In the genomic region with DNA sequence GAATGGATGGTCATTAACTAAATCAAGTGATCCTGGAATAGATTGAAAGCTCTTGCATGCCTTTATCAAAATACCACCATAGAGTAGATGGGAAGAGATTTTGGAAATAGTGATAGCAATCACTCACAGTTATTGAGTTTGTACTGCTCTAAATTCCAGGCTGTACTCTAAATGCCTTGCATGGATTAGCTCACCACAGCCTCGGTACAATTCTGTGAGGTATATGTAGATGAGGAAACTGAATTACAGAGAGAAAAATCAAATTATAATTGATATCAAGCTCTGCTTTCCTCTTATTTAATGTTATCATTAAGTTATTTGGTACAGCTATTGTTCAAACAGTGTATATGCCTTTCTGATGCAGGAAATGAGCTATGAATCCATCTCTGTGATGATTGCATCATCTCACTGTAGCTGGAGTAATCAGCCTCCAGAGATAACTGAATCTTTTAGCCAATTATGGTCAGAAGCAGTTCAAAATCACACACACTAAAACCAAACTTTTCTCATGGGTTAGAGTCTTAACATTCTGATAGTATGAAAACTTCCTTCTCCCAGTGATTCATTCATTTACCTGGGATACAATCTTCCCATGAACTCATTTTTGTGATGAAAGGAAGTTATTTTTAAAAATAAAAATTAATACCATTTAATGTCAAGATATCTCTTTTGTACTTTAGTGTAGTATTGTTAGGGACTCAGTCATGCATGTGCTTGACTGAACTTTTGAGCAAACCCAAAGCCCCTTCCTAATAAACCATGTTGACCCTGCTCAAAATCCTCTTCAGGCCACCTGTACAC, we compare ENCODE assay signal across 13 cellular contexts. TPM values are rescaled to one million over a fixed set of nuclear protein-coding genes. Genes with fewer than 3 reads are reported as not detected.
DNase-seq lines count a peak whose midpoint lies in the region; ATAC-seq, FAIRE-seq and TF ChIP-seq lines count a peak whose summit lies in the region.
"Had no signal": no experiment of that assay in that cellular context is flagged by ENCODE, and none has a peak within 500 bp of the region (broad histone marks: within the 10 kb centered on the region; RNA-seq: fewer than 3 reads in every experiment).

No MANE protein-coding gene starts in this region.

- CTCF ChIA-PET in A549 (lab: Yijun Ruan, JAX) (no interaction called here), RWPE1 (lab: Yijun Ruan, JAX) (interaction anchor here (0.5 kb wide), 1 partner anchor 1541 kb away, joined by 3 read pairs; no protein-coding TSS in a partner anchor)

- no peak for TF ChIP-seq POLR2A in A549 (IDR thresholded peaks at IDR 0.05; ENCODE audit: low read length)

- TF ChIP-seq RAD21 in A549 (conservative IDR thresholded peaks at IDR 0.05 in 1 of 2, IDR thresholded peaks at IDR 0.05 in 1 of 2): no peak

- H3K27ac Mint-ChIP-seq in stimulated activated effector memory CD8-positive, alpha-beta T cell treated with anti-CD3 and anti-CD28 coated beads, Interleukin-12 subunit alpha, Interleukin-12 subunit beta, amount 100 ng/mL, for 72 hours: no peak overlapping the region
- H3K27ac Mint-ChIP-seq: IgD-negative memory B cell had no signal

- H3K4me2 ChIP-seq in A549: peak overlapping the region; percentile 69

- peak in 1 of 2 experiments; percentile 50; a peak in 3 of 6 replicates for ATAC-seq in A549
- ATAC-seq in foreskin keratinocyte: peak; percentile 61
- ATAC-seq in stimulated activated effector memory CD8-positive, alpha-beta T cell treated with anti-CD3 and anti-CD28 coated beads, Interleukin-12 subunit alpha, Interleukin-12 subunit beta, amount 100 ng/mL, for 72 hours: no peak
- no peak for ATAC-seq in HG03097 (IDR thresholded peaks at IDR 0.05; ENCODE audit: low FRiP score, unreplicated experiment)
- no peak for ATAC-seq in GM18520 (IDR thresholded peaks at IDR 0.05; ENCODE audit: unreplicated experiment)
- no peak for ATAC-seq in HG03175 (IDR thresholded peaks at IDR 0.05; ENCODE audit: unreplicated experiment)
- ATAC-seq: PC-3 had no signal

- no peak overlapping the region for H3K4me3 Mint-ChIP-seq in stimulated activated effector memory CD8-positive, alpha-beta T cell treated with anti-CD3 and anti-CD28 coated beads, Interleukin-12 subunit alpha, Interleukin-12 subunit beta, amount 100 ng/mL, for 72 hours
- H3K4me3 Mint-ChIP-seq: IgD-negative memory B cell had no signal

- H3K27me3 ChIP-seq in foreskin keratinocyte: no peaks in the 10 kb centered on the region
- H3K27me3 ChIP-seq: thyroid gland had no signal

- H3K4me1 Mint-ChIP-seq in stimulated activated effector memory CD8-positive, alpha-beta T cell treated with anti-CD3 and anti-CD28 coated beads, Interleukin-12 subunit alpha, Interleukin-12 subunit beta, amount 100 ng/mL, for 72 hours: no peaks in the 10 kb centered on the region
- H3K4me1 Mint-ChIP-seq: IgD-negative memory B cell had no signal

- H3K9me3 Mint-ChIP-seq in stimulated activated effector memory CD8-positive, alpha-beta T cell treated with anti-CD3 and anti-CD28 coated beads, Interleukin-12 subunit alpha, Interleukin-12 subunit beta, amount 100 ng/mL, for 72 hours: no peaks in the 10 kb centered on the region
- H3K9me3 Mint-ChIP-seq: IgD-negative memory B cell had no signal

- H3K27ac ChIP-seq in A549: peak overlapping the region; percentile 76 to 77
- no peak overlapping the region for H3K27ac ChIP-seq in RWPE1
- peak overlapping the region; percentile 20 for H3K27ac ChIP-seq in foreskin keratinocyte
- H3K27ac ChIP-seq: thyroid gland had no signal

- TF ChIP-seq CTCF in A549 (IDR thresholded peaks at IDR 0.05): no peak
- TF ChIP-seq CTCF in RWPE1 (conservative IDR thresholded peaks at IDR 0.05; ENCODE audit: low read depth): no peak
- no peak for TF ChIP-seq CTCF in foreskin keratinocyte (conservative IDR thresholded peaks at IDR 0.05)

- no peak overlapping the region for H3K4me3 ChIP-seq in A549
- H3K4me3 ChIP-seq: thyroid gland had no signal

- H3K36me3 Mint-ChIP-seq in stimulated activated effector memory CD8-positive, alpha-beta T cell treated with anti-CD3 and anti-CD28 coated beads, Interleukin-12 subunit alpha, Interleukin-12 subunit beta, amount 100 ng/mL, for 72 hours: no peaks in the 10 kb centered on the region
- H3K36me3 Mint-ChIP-seq: IgD-negative memory B cell had no signal

- DNase-seq in A549 (ENCODE audit: low read depth in 1 of 2, low spot score in 1 of 2) (peak in 1 of 2 experiments; percentile 19), GM03348 (ENCODE audit: low spot score) (peak; percentile 58), RWPE1 (ENCODE audit: low spot score) (peak; percentile 33), foreskin keratinocyte (peak; percentile 40 to 60)
- DNase-seq in stimulated activated effector memory CD8-positive, alpha-beta T cell treated with anti-CD3 and anti-CD28 coated beads, Interleukin-12 subunit alpha, Interleukin-12 subunit beta, amount 100 ng/mL, for 72 hours (ENCODE audit: low spot score in 2 of 2): no peak
- DNase-seq: activated CD4-positive, alpha-beta T cell treated with anti-CD3 and anti-CD28 coated beads for 4 hours; amygdala; PC-3; thyroid gland had no signal

- POLR2A ChIA-PET in A549 (lab: Yijun Ruan, JAX): no interaction called here
- POLR2A ChIA-PET in RWPE1 (lab: Yijun Ruan, JAX; ENCODE audit: low non-redundant PET): no interaction called here

- no peaks in the 10 kb centered on the region for H3K9me3 ChIP-seq in A549
- H3K9me3 ChIP-seq: thyroid gland had no signal

- 59% methylated on average over 1 of the region's 1 CpG for WGBS in A549 (ENCODE audit: missing lambda C conversion rate)

- TF ChIP-seq EP300 in A549 (IDR thresholded peaks at IDR 0.05): no peak

- H3K4me1 ChIP-seq in A549: peaks cover 53% of the 10 kb centered on the region
- peaks cover 29% of the 10 kb centered on the region for H3K4me1 ChIP-seq in foreskin keratinocyte

- FAIRE-seq in A549 (lab: Jason Lieb, UNC): no peak

TF ChIP-seq in A549, 52 proteins besides CTCF, POLR2A, EP300 and RAD21:
- TF ChIP-seq BCL3 (IDR thresholded peaks at IDR 0.05) (no peak), SMC3 (IDR thresholded peaks at IDR 0.05) (no peak), KDM5A (IDR thresholded peaks at IDR 0.05) (no peak), CEBPB (IDR thresholded peaks at IDR 0.05) (peak; percentile 80 to 83), RCOR1 (IDR thresholded peaks at IDR 0.05; ENCODE audit: low read depth, low read length) (no peak), CBX8 (IDR thresholded peaks at IDR 0.05) (no peak), CBX2 (IDR thresholded peaks at IDR 0.05; ENCODE audit: borderline replicate concordance, low read depth) (no peak)
- TF ChIP-seq, protein P1, sequence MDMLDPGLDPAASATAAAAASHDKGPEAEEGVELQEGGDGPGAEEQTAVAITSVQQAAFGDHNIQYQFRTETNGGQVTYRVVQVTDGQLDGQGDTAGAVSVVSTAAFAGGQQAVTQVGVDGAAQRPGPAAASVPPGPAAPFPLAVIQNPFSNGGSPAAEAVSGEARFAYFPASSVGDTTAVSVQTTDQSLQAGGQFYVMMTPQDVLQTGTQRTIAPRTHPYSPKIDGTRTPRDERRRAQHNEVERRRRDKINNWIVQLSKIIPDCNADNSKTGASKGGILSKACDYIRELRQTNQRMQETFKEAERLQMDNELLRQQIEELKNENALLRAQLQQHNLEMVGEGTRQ (IDR thresholded peaks at IDR 0.05): no peak

RNA-seq across cellular contexts. Expression of gene RNF217, which starts 52.1 kb away (rescaled TPM):
- polyA plus RNA-seq in A549 (2011; rRNA removed) (20.0 and 22.3 TPM in 2 replicates), A549 (2017; fragmentation: RNase III; extraction: RNeasy Plus Mini Kit Qiagen cat#74134 plus additional on column Dnase treatment) (4.7 to 9.9 TPM (median 5.7 TPM) in 3 replicates), foreskin keratinocyte (5.8 and 6.2 TPM in 2 replicates)
- polyA plus RNA-seq in A549 (2012; cell fraction: cytosol; rRNA removed): 4.9 and 5.0 TPM in 2 replicates
- 3.7 and 6.1 TPM in 2 replicates for polyA plus RNA-seq in A549 (2012; cell fraction: nucleus; rRNA removed)
- polyA minus RNA-seq in A549 (2011; rRNA and poly(A)+ RNA removed): 40.8 and 46.5 TPM in 2 replicates
- total RNA-seq in foreskin keratinocyte: 24.9 and 37.4 TPM in 2 replicates
- polyA plus RNA-seq: IgD-negative memory B cell had no signal

Comparison
In these comparisons a context has a peak if more than half of its experiments do, and no peak if none do; other contexts are left out.
1. DNase-seq: peak in GM03348 (single experiment), RWPE1 (single experiment) and foreskin keratinocyte (2 of 2); none in stimulated activated effector memory CD8-positive, alpha-beta T cell treated with anti-CD3 and anti-CD28 coated beads, Interleukin-12 subunit alpha, Interleukin-12 subunit beta, amount 100 ng/mL, for 72 hours (0 of 2).